12 cellular contexts compared by ENCODE assay signal in genomic region chr7:137983308-137984008, GRCh38. TPM values are rescaled to one million over a fixed set of nuclear protein-coding genes. Genes with fewer than 3 reads are reported as not detected.
DNase-seq lines count a peak whose midpoint lies in the region; ATAC-seq and TF ChIP-seq lines count a peak whose summit lies in the region.
"Had no signal": no experiment of that assay in that cellular context is flagged by ENCODE, and none has a peak within 500 bp of the region (broad histone marks: within the 10 kb centered on the region; RNA-seq: fewer than 3 reads in every experiment).

No MANE protein-coding gene starts in this region.

- 90 to 93% methylated on average over 12 of the region's 12 CpGs for WGBS in sigmoid colon, 2 donors

- H3K4me3 ChIP-seq in right atrium auricular region: no peak overlapping the region
- no peak overlapping the region for H3K4me3 ChIP-seq in sigmoid colon
- H3K4me3 ChIP-seq: BLaER1, mucosa of descending colon had no signal

- H3K9me3 ChIP-seq in right atrium auricular region (no peaks in the 10 kb centered on the region), sigmoid colon (no peaks in the 10 kb centered on the region)
- H3K9me3 ChIP-seq: mucosa of descending colon had no signal

- H3K36me3 ChIP-seq in right atrium auricular region (no peaks in the 10 kb centered on the region), sigmoid colon (no peaks in the 10 kb centered on the region)

- H3K4me1 Mint-ChIP-seq in HFFc6 (ENCODE audit: low read depth) (no peaks in the 10 kb centered on the region; the same call in 1 of the 2 replicates), natural killer cell (peaks cover 23 to 35% of the 10 kb centered on the region in 2 donors)
- peaks cover 3% of the 10 kb centered on the region for H3K4me1 Mint-ChIP-seq in activated CD4-positive, alpha-beta T cell treated with anti-CD3 and anti-CD28 coated beads for 36 hours

- H3K27ac ChIP-seq in angular gyrus (ENCODE audit: low read depth, low read length): peak overlapping the region; percentile 32
- peak overlapping the region; percentile 55 to 72 for H3K27ac ChIP-seq in right atrium auricular region
- H3K27ac ChIP-seq in sigmoid colon: peak overlapping the region; percentile 33 to 99 (median 51)
- H3K27ac ChIP-seq: BLaER1 had no signal

- H3K27me3 Mint-ChIP-seq in HFFc6 (ENCODE audit: insufficient read depth) (peaks cover 4% of the 10 kb centered on the region; the same call in 1 of the 2 replicates), natural killer cell (ENCODE audit: low read depth in 2 of 2) (no peaks in the 10 kb centered on the region)
- no peaks in the 10 kb centered on the region for H3K27me3 Mint-ChIP-seq in activated CD4-positive, alpha-beta T cell treated with anti-CD3 and anti-CD28 coated beads for 36 hours

- no peaks in the 10 kb centered on the region for H3K27me3 ChIP-seq in right atrium auricular region
- H3K27me3 ChIP-seq in sigmoid colon: no peaks in the 10 kb centered on the region
- H3K27me3 ChIP-seq: BLaER1 had no signal

- peaks cover 0 to 89% of the 10 kb centered on the region in 2 donors for H3K4me1 ChIP-seq in right atrium auricular region
- peaks cover 0 to 97% (median 96%) of the 10 kb centered on the region in 4 donors for H3K4me1 ChIP-seq in sigmoid colon

- TF ChIP-seq POLR2A in sigmoid colon (IDR thresholded peaks at IDR 0.05): no peak

- POLR2A ChIA-PET in activated CD4-positive, alpha-beta T cell treated with anti-CD3 and anti-CD28 coated beads for 36 hours (lab: Charles Lee): no interaction called here

- no peak for DNase-seq in HFFc6
- DNase-seq in right atrium auricular region (ENCODE audit: low spot score): peak; percentile 85
- no peak for DNase-seq in sigmoid colon
- no peak for DNase-seq in natural killer cell
- no peak for DNase-seq in activated CD4-positive, alpha-beta T cell treated with anti-CD3 and anti-CD28 coated beads for 36 hours
- no peak for DNase-seq in NCI-H2196 treated with DMSO at 0.1 percent for 48 hours (lab: John Stamatoyannopoulos, UW; ENCODE audit: unreplicated experiment)
- DNase-seq: KG1, mucosa of descending colon, NCI-H2227 treated with DMSO at 0.1 percent for 48 hours had no signal

- intact Hi-C loops in sigmoid colon (cut with DNase I): no loop called here
- intact Hi-C loops in natural killer cell (cut with micrococcal nuclease): no loop called here
- intact Hi-C loops in activated CD4-positive, alpha-beta T cell treated with anti-CD3 and anti-CD28 coated beads for 36 hours (cut with DNase I, micrococcal nuclease): no loop called here

- H3K9me3 Mint-ChIP-seq in HFFc6 (peaks cover 9% of the 10 kb centered on the region; the same call in 1 of the 2 replicates), natural killer cell (peaks cover 0 to 2% of the 10 kb centered on the region in 2 donors)
- peaks cover 11% of the 10 kb centered on the region for H3K9me3 Mint-ChIP-seq in activated CD4-positive, alpha-beta T cell treated with anti-CD3 and anti-CD28 coated beads for 36 hours (ENCODE audit: low read depth)

- H3K4me3 Mint-ChIP-seq in HFFc6: no peak overlapping the region
- no peak overlapping the region for H3K4me3 Mint-ChIP-seq in natural killer cell
- no peak overlapping the region for H3K4me3 Mint-ChIP-seq in activated CD4-positive, alpha-beta T cell treated with anti-CD3 and anti-CD28 coated beads for 36 hours

- CTCF ChIA-PET in activated CD4-positive, alpha-beta T cell treated with anti-CD3 and anti-CD28 coated beads for 36 hours (lab: Charles Lee): interaction anchor here (0.6 to 1.6 kb wide), 2 partner anchors 11 to 20 kb away, joined by 3 to 4 read pairs; no protein-coding TSS in a partner anchor

- H3K27ac Mint-ChIP-seq in HFFc6: peak overlapping the region; percentile 91
- no peak overlapping the region for H3K27ac Mint-ChIP-seq in natural killer cell
- H3K27ac Mint-ChIP-seq in activated CD4-positive, alpha-beta T cell treated with anti-CD3 and anti-CD28 coated beads for 36 hours: no peak overlapping the region

- TF ChIP-seq CTCF in HFFc6 (IDR thresholded peaks at IDR 0.05) (no peak), right atrium auricular region (IDR thresholded peaks at IDR 0.05) (no peak), sigmoid colon (IDR thresholded peaks at IDR 0.05) (no peak), natural killer cell (IDR thresholded peaks at IDR 0.05) (no peak)

- H3K36me3 Mint-ChIP-seq in HFFc6 (ENCODE audit: low read depth): peaks cover 57% of the 10 kb centered on the region
- no peaks in the 10 kb centered on the region for H3K36me3 Mint-ChIP-seq in natural killer cell
- peaks cover 23% of the 10 kb centered on the region for H3K36me3 Mint-ChIP-seq in activated CD4-positive, alpha-beta T cell treated with anti-CD3 and anti-CD28 coated beads for 36 hours (ENCODE audit: low read depth)

- no peak for ATAC-seq in natural killer cell
- ATAC-seq in GM21529 (IDR thresholded peaks at IDR 0.05; ENCODE audit: unreplicated experiment): no peak
- no peak for ATAC-seq in activated CD4-positive, alpha-beta T cell treated with anti-CD3 and anti-CD28 coated beads for 36 hours

- no peak for TF ChIP-seq EP300 in sigmoid colon (IDR thresholded peaks at IDR 0.05)

RNA-seq across cellular contexts. Expression of gene CREB3L2, which starts 18.4 kb away (rescaled TPM):
- total RNA-seq in HFFc6 (2021; fragmentation: NEBNext Ultra II Directional; extraction: Animal tissue kit (Norgen Biotek cat#: 25700)): 100 to 1,000 TPM; 112 to 139 (median 123) TPM
- total RNA-seq in right atrium auricular region (10 to 100 TPM; 25.6 to 39.6 TPM), sigmoid colon (10 to 100 TPM; 26.0 to 41.3 (median 30.2) TPM), natural killer cell (10 to 100 TPM; 45.9 to 54.6 (median 52.5) TPM)
- polyA plus RNA-seq in sigmoid colon: 10 to 100 TPM in 1 of 3 donors, 1 to 10 TPM in 2; 3.0 to 15.6 (median 4.4) TPM
- 10 to 100 TPM; 24.4 to 28.7 TPM for total RNA-seq in activated CD4-positive, alpha-beta T cell treated with anti-CD3 and anti-CD28 coated beads for 36 hours
